In the genomic region with DNA sequence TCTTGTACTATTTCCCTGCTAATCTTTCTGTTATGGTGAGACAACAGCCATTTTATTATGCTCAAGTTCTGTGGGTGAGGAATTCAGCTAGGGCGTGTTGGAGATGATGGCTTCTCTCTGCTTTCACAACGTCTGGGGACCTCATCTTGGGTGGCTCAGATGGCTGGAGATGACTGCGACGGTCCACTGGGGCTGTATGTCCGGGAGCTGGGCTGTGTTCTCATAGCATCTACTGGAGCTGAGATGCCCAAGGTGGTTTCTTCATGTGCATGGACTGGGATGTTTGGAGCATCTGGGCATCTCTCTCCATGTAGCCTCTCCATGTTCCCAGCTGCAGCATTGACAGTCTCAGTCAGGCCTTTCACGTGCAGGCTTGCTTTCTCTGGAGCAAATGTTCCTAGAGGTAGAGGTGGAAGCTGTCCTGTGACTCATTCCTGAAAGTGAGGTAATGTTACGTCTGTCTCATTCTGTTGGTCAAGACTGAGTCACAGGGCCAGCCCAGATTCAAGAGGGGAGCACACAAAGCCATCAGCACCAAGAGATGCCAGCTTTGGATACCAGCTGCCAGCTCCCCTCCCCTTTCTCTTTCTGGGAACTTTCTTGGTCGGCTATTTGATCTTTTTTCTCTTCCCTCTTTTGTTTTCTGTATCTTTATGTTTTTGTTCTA, we compare ENCODE assay signal across 9 cellular contexts.
DNase-seq lines count a peak whose midpoint lies in the region; ATAC-seq, FAIRE-seq and TF ChIP-seq lines count a peak whose summit lies in the region.
"Had no signal": no experiment of that assay in that cellular context is flagged by ENCODE, and none has a peak within 500 bp of the region (broad histone marks: within the 10 kb centered on the region; RNA-seq: fewer than 3 reads in every experiment).

No MANE protein-coding gene starts in this region.

- POLR2A ChIA-PET in A673 (lab: Charles Lee; ENCODE audit: low non-redundant PET): no interaction called here

- no TSS peak for BruUV-seq in A673 (replicated peaks; lab: Mats Ljungman, UMichigan)

- peak; percentile 70 for FAIRE-seq in urothelium cell line (lab: Jason Lieb, UNC)

- TF ChIP-seq CTCF in A673 (conservative IDR thresholded peaks at IDR 0.05; ENCODE audit: low read depth, low read length) (no peak), ovary (IDR thresholded peaks at IDR 0.05) (no peak)

- H3K4me3 ChIP-seq in SJSA1 (no peak overlapping the region), A673 (ENCODE audit: low read depth, low read length, poor library complexity, severe bottlenecking) (no peak overlapping the region), ovary (no peak overlapping the region)

- no peaks in the 10 kb centered on the region for H3K27me3 ChIP-seq in SJSA1 (replicated peaks)
- peaks cover 3% of the 10 kb centered on the region for H3K27me3 ChIP-seq in A673 (replicated peaks; ENCODE audit: insufficient read depth, low read depth, low read length, poor library complexity)
- no peaks in the 10 kb centered on the region for H3K27me3 ChIP-seq in ovary

- H3K27me3 Mint-ChIP-seq in stimulated activated naive CD8-positive, alpha-beta T cell treated with anti-CD3 and anti-CD28 coated beads, Interleukin-15, amount 100 ng/mL, for 72 hours: no peaks in the 10 kb centered on the region
- H3K27me3 Mint-ChIP-seq: stimulated activated naive CD8-positive, alpha-beta T cell treated with anti-CD3 and anti-CD28 coated beads, Interleukin-15, Interleukin-2, amounts not matched to agents 100 ng/mL and 50 ng/mL, for 24 hours had no signal

- H3K4me1 ChIP-seq in SJSA1 (replicated peaks) (peaks cover 4% of the 10 kb centered on the region; the same call in 1 of the 2 replicates), A673 (ENCODE audit: insufficient read depth, low read length, poor library complexity, severe bottlenecking) (no peaks in the 10 kb centered on the region), ovary (ENCODE audit: insufficient read depth) (no peaks in the 10 kb centered on the region)

- DNase-seq in stimulated activated naive CD8-positive, alpha-beta T cell treated with anti-CD3 and anti-CD28 coated beads, Interleukin-15, Interleukin-2, amounts not matched to agents 100 U/mL and 50 U/mL, for 24 hours: no peak
- DNase-seq in stimulated activated naive CD8-positive, alpha-beta T cell treated with anti-CD3 and anti-CD28 coated beads, Interleukin-15, amount 100 ng/mL, for 72 hours: no peak
- DNase-seq in SJSA1 (ENCODE audit: low read depth in 1 of 2, low spot score in 2 of 2) (peak; percentile 48 to 62), left cardiac atrium (peak; percentile 47), urothelium cell line (ENCODE audit: low spot score) (peak; percentile 87), A673 (ENCODE audit: low spot score) (no peak), ovary (no peak)

- intact Hi-C loops in left cardiac atrium (cut with DNase I) (no loop called here), A673 (cut with micrococcal nuclease; ENCODE audit: unreplicated experiment) (no loop called here), ovary (cut with DNase I) (no loop called here)

- CTCF ChIA-PET in A673 (lab: Charles Lee): no interaction called here

- TF ChIP-seq POLR2A in ovary (IDR thresholded peaks at IDR 0.05): no peak

- H3K9me3 ChIP-seq in SJSA1 (replicated peaks): no peaks in the 10 kb centered on the region
- no peaks in the 10 kb centered on the region for H3K9me3 ChIP-seq in A673 (ENCODE audit: low read depth, low read length, poor library complexity, severe bottlenecking)
- no peaks in the 10 kb centered on the region for H3K9me3 ChIP-seq in ovary

- H3K4me3 Mint-ChIP-seq in stimulated activated naive CD8-positive, alpha-beta T cell treated with anti-CD3 and anti-CD28 coated beads, Interleukin-15, amount 100 ng/mL, for 72 hours: no peak overlapping the region
- H3K4me3 Mint-ChIP-seq: stimulated activated naive CD8-positive, alpha-beta T cell treated with anti-CD3 and anti-CD28 coated beads, Interleukin-15, Interleukin-2, amounts not matched to agents 100 ng/mL and 50 ng/mL, for 24 hours had no signal

- H3K36me3 ChIP-seq in SJSA1 (no peaks in the 10 kb centered on the region), A673 (ENCODE audit: insufficient read depth, low read length, poor library complexity, severe bottlenecking) (no peaks in the 10 kb centered on the region), ovary (no peaks in the 10 kb centered on the region)

- no peaks in the 10 kb centered on the region for H3K9me3 Mint-ChIP-seq in stimulated activated naive CD8-positive, alpha-beta T cell treated with anti-CD3 and anti-CD28 coated beads, Interleukin-15, amount 100 ng/mL, for 72 hours
- H3K9me3 Mint-ChIP-seq: stimulated activated naive CD8-positive, alpha-beta T cell treated with anti-CD3 and anti-CD28 coated beads, Interleukin-15, Interleukin-2, amounts not matched to agents 100 ng/mL and 50 ng/mL, for 24 hours had no signal

- no peak for TF ChIP-seq EP300 in ovary (IDR thresholded peaks at IDR 0.05)

- peak; percentile 77 for ATAC-seq in stimulated activated naive CD8-positive, alpha-beta T cell treated with anti-CD3 and anti-CD28 coated beads, Interleukin-15, Interleukin-2, amounts not matched to agents 100 U/mL and 50 U/mL, for 24 hours
- no peak for ATAC-seq in stimulated activated naive CD8-positive, alpha-beta T cell treated with anti-CD3 and anti-CD28 coated beads, Interleukin-15, amount 100 ng/mL, for 72 hours
- ATAC-seq in left cardiac atrium (peak in 1 of 2 donors; percentile 92), HG03354 (IDR thresholded peaks at IDR 0.05; ENCODE audit: poor library complexity, severe bottlenecking, unreplicated experiment) (no peak)

- WGBS in ovary, 3 donors: 65 to 74% (median 67%) methylated on average over 8 of the region's 8 CpGs

- H3K27ac ChIP-seq in SJSA1 (no peak overlapping the region), A673 (ENCODE audit: low read depth, low read length, poor library complexity, severe bottlenecking) (no peak overlapping the region), ovary (no peak overlapping the region)

- no peak overlapping the region for H3K27ac Mint-ChIP-seq in stimulated activated naive CD8-positive, alpha-beta T cell treated with anti-CD3 and anti-CD28 coated beads, Interleukin-15, amount 100 ng/mL, for 72 hours
- H3K27ac Mint-ChIP-seq: stimulated activated naive CD8-positive, alpha-beta T cell treated with anti-CD3 and anti-CD28 coated beads, Interleukin-15, Interleukin-2, amounts not matched to agents 100 ng/mL and 50 ng/mL, for 24 hours had no signal

- no peaks in the 10 kb centered on the region for H3K4me1 Mint-ChIP-seq in stimulated activated naive CD8-positive, alpha-beta T cell treated with anti-CD3 and anti-CD28 coated beads, Interleukin-15, amount 100 ng/mL, for 72 hours

Comparison
In these comparisons a context has a peak if more than half of its experiments do, and no peak if none do; other contexts are left out.
1. DNase-seq: peak in SJSA1 (2 of 2), left cardiac atrium (single experiment) and urothelium cell line (single experiment); none in stimulated activated naive CD8-positive, alpha-beta T cell treated with anti-CD3 and anti-CD28 coated beads, Interleukin-15, Interleukin-2, amounts not matched to agents 100 U/mL and 50 U/mL, for 24 hours (single experiment), stimulated activated naive CD8-positive, alpha-beta T cell treated with anti-CD3 and anti-CD28 coated beads, Interleukin-15, amount 100 ng/mL, for 72 hours (0 of 2), A673 (single experiment) and ovary (0 of 5).